9 cellular contexts compared by ENCODE assay signal in genomic region chr19:49983645-49984229, GRCh38. TPM values are rescaled to one million over a fixed set of nuclear protein-coding genes. Genes with fewer than 3 reads are reported as not detected.
DNase-seq lines count a peak whose midpoint lies in the region; ATAC-seq and TF ChIP-seq lines count a peak whose summit lies in the region.
"Had no signal": no experiment of that assay in that cellular context is flagged by ENCODE, and none has a peak within 500 bp of the region (broad histone marks: within the 10 kb centered on the region; RNA-seq: fewer than 3 reads in every experiment).

No MANE protein-coding gene starts in this region.

- no peak overlapping the region for H3K4me2 ChIP-seq in KMS-11

- no peaks in the 10 kb centered on the region for H3K27me3 ChIP-seq in KMS-11 (ENCODE audit: insufficient read depth, low read depth)
- no peaks in the 10 kb centered on the region for H3K27me3 ChIP-seq in SJCRH30
- no peaks in the 10 kb centered on the region for H3K27me3 ChIP-seq in heart right ventricle

- 47 to 51% methylated on average over 10 of the region's 10 CpGs for WGBS in heart right ventricle, 2 donors

- peak; percentile 98 for TF ChIP-seq CTCF in KMS-11 (conservative IDR thresholded peaks at IDR 0.05; ENCODE audit: low read depth, low read length)
- TF ChIP-seq CTCF in heart right ventricle (IDR thresholded peaks at IDR 0.05), result peak; percentile 68 to 88 (median 80)

- H3K27ac ChIP-seq in KMS-11 (no peak overlapping the region), SJCRH30 (no peak overlapping the region), heart right ventricle (no peak overlapping the region)

- H3K9ac ChIP-seq in KMS-11, result no peak overlapping the region

- H3K4me3 ChIP-seq in KMS-11 (IDR thresholded peaks at IDR 0.05; ENCODE audit: insufficient read depth, low read depth, low read length), result no peak overlapping the region
- H3K4me3 ChIP-seq in SJCRH30, result no peak overlapping the region
- H3K4me3 ChIP-seq in heart right ventricle, result no peak overlapping the region

- ATAC-seq in heart right ventricle, result peak in 7 of 8 donors; percentile 16 to 63 (median 55)
- peak; percentile 67 for ATAC-seq in sciatic nerve
- no peak for ATAC-seq in GM18909 (IDR thresholded peaks at IDR 0.05; ENCODE audit: poor library complexity, unreplicated experiment)

- H3K36me3 ChIP-seq in KMS-11 (ENCODE audit: insufficient read depth), result no peaks in the 10 kb centered on the region
- H3K36me3 ChIP-seq in SJCRH30, result no peaks in the 10 kb centered on the region
- H3K36me3 ChIP-seq in heart right ventricle, result peaks cover 0 to 92% (median 33%) of the 10 kb centered on the region in 9 donors

- intact Hi-C loops in heart right ventricle (cut with DNase I), result loop anchor here in 9 of 10 donors (1.0 to 10.0 kb wide), 4 partner anchors 46 to 49 kb away; no protein-coding TSS in a partner anchor
- intact Hi-C loops in sciatic nerve (cut with DNase I), result no loop called here

- DNase-seq in D341Med (ENCODE audit: low spot score) (peak; percentile 86), SJCRH30 (peak; percentile 61 to 85), heart right ventricle (peak; percentile 41), sciatic nerve (ENCODE audit: low spot score) (peak; percentile 84), GOT3 (lab: John Stamatoyannopoulos, UW) (no peak)
- DNase-seq in activated naive CD4-positive, alpha-beta T cell (lab: John Stamatoyannopoulos, UW), result peak; percentile 35 to 75 (median 71)

- no peak overlapping the region for H2AFZ ChIP-seq in KMS-11 (ENCODE audit: low read depth)

- no peaks in the 10 kb centered on the region for H4K20me1 ChIP-seq in KMS-11 (ENCODE audit: insufficient read depth)

- no peaks in the 10 kb centered on the region for H3K79me2 ChIP-seq in KMS-11 (ENCODE audit: insufficient read depth, low read depth)

- no peaks in the 10 kb centered on the region for H3K4me1 ChIP-seq in KMS-11 (ENCODE audit: low read depth, poor library complexity, severe bottlenecking)
- H3K4me1 ChIP-seq in SJCRH30, result no peaks in the 10 kb centered on the region
- H3K4me1 ChIP-seq in heart right ventricle, result no peaks in the 10 kb centered on the region

- H3K9me3 ChIP-seq in SJCRH30 (replicated peaks) (0 out of 2 replicates have a peak, but pooled peaks cover 4% of the 10 kb centered on the region), heart right ventricle (no peaks in the 10 kb centered on the region)

RNA-seq across cellular contexts. Expression of gene SIGLEC11, which starts 22.8 kb away (rescaled TPM):
- total RNA-seq in SJCRH30 (2014; rRNA removed; shearing (Covaris generic)), result 2.7 and 4.5 TPM in 2 replicates
- total RNA-seq in heart right ventricle, result 1 to 10 TPM in 1 of 10 donors, under 1 TPM in 8, not detected in 1; 0.11 to 1.1 (median 0.42) TPM
- 1 to 10 TPM in 1 of 2 donors, under 1 TPM in 1; 0.20 to 1.7 TPM for polyA plus RNA-seq in heart right ventricle
- 1.6 TPM for total RNA-seq in sciatic nerve
- total RNA-seq: T-helper 2 cell treated with Interferon-gamma antibody and Interleukin-4, amounts not matched to agents 100 ng/mL and 5 ng/mL, for 36 hours had no signal

RNA-seq across cellular contexts. Expression of gene VRK3, which starts 41.4 kb away (rescaled TPM):
- 16.9 and 23.1 TPM in 2 replicates for total RNA-seq in SJCRH30 (2014; rRNA removed; shearing (Covaris generic))
- 10 to 100 TPM; 15.1 to 34.9 (median 24.8) TPM for total RNA-seq in heart right ventricle
- 10 to 100 TPM; 16.3 to 23.0 TPM for polyA plus RNA-seq in heart right ventricle
- total RNA-seq in sciatic nerve, result 42.4 TPM

RNA-seq across cellular contexts. Expression of gene ZNF473, which starts 42.1 kb away (rescaled TPM):
- total RNA-seq in SJCRH30 (2014; rRNA removed; shearing (Covaris generic)), result 18.9 and 21.4 TPM in 2 replicates
- total RNA-seq in heart right ventricle (1 to 10 TPM; 1.8 to 4.2 (median 3.3) TPM), sciatic nerve (9.0 TPM)
- polyA plus RNA-seq in heart right ventricle, result 1 to 10 TPM; 1.5 to 1.8 TPM

RNA-seq across cellular contexts. Expression of gene NUP62, which starts 54.4 kb away (rescaled TPM):
- total RNA-seq in SJCRH30 (2014; rRNA removed; shearing (Covaris generic)), result 87.8 and 88.7 TPM in 2 replicates
- total RNA-seq in heart right ventricle, result 10 to 100 TPM; 23.1 to 48.1 (median 32.7) TPM
- 10 to 100 TPM; 13.2 to 19.7 TPM for polyA plus RNA-seq in heart right ventricle
- 37.4 TPM for total RNA-seq in sciatic nerve

RNA-seq across cellular contexts. Expression of gene ATF5, which starts 54.7 kb away (rescaled TPM):
- total RNA-seq in SJCRH30 (2014; rRNA removed; shearing (Covaris generic)), result 8.4 and 8.9 TPM in 2 replicates
- 10 to 100 TPM in 3 of 10 donors, 1 to 10 TPM in 7; 6.4 to 33.8 (median 9.7) TPM for total RNA-seq in heart right ventricle
- 10 to 100 TPM; 14.1 to 22.0 TPM for polyA plus RNA-seq in heart right ventricle
- total RNA-seq in sciatic nerve, result 26.0 TPM
